In the genomic region with DNA sequence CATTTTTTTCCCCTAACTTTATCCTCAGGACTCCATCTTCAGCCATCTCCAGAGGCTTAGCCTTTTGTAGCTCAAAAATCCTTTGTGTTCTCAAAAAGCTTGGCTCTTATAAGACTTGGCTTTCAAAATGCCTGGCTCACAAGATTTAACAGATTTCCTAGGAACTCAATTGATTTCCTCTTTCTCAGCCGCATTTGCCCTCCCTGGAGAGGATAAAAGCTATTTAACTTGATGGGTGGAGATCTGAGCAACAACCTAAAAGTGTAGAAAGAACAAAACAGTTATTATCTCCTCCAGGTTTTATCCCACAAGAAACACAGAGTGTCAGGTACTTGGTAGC, we compare ENCODE assay signal across 20 cellular contexts. TPM values are rescaled to one million over a fixed set of nuclear protein-coding genes. Genes with fewer than 3 reads are reported as not detected.
DNase-seq lines count a peak whose midpoint lies in the region; ATAC-seq and TF ChIP-seq lines count a peak whose summit lies in the region.
"Had no signal": no experiment of that assay in that cellular context is flagged by ENCODE, and none has a peak within 500 bp of the region (broad histone marks: within the 10 kb centered on the region; RNA-seq: fewer than 3 reads in every experiment).

No MANE protein-coding gene starts in this region.

- H3K27me3 ChIP-seq in BLaER1, result no peaks in the 10 kb centered on the region
- H3K27me3 ChIP-seq in IMR-90 (ENCODE audit: control insufficient read depth, insufficient read depth, low read length), result no peaks in the 10 kb centered on the region
- no peaks in the 10 kb centered on the region for H3K27me3 ChIP-seq in esophagus muscularis mucosa
- no peaks in the 10 kb centered on the region for H3K27me3 ChIP-seq in brain microvascular endothelial cell (replicated peaks)
- H3K27me3 ChIP-seq in esophagus squamous epithelium, result no peaks in the 10 kb centered on the region

- POLR2A ChIA-PET in IMR-90 (lab: Charles Lee; ENCODE audit: unreplicated experiment), result no interaction called here

- H3K79me1 ChIP-seq in IMR-90 (ENCODE audit: low read depth in 1 of 2, low read length in 2 of 2), result no peaks in the 10 kb centered on the region

- peak overlapping the region; percentile 93 for H4K91ac ChIP-seq in IMR-90 (ENCODE audit: insufficient read depth, low read depth, low read length)

- peak overlapping the region; percentile 92; the same call in 1 of the 2 replicates for H3K18ac ChIP-seq in IMR-90 (ENCODE audit: low read depth, low read length)

- peak overlapping the region; percentile 83 for H3K4me2 ChIP-seq in BLaER1
- H3K4me2 ChIP-seq in IMR-90 (ENCODE audit: low read depth, low read length), result no peak overlapping the region

- intact Hi-C loops in IMR-90 (cut with micrococcal nuclease), result loop anchor here (5.0 kb wide), 2 partner anchors 35 to 60 kb away; no protein-coding TSS in a partner anchor
- intact Hi-C loops in esophagus muscularis mucosa (cut with DNase I), result no loop called here
- intact Hi-C loops in sciatic nerve (cut with DNase I), result no loop called here
- intact Hi-C loops in esophagus squamous epithelium (cut with DNase I), result no loop called here

- TF ChIP-seq POLR2A in IMR-90 (IDR thresholded peaks at IDR 0.05; ENCODE audit: low read depth, low read length) (no peak), esophagus muscularis mucosa (IDR thresholded peaks at IDR 0.05; ENCODE audit: low read depth) (no peak), esophagus squamous epithelium (IDR thresholded peaks at IDR 0.05) (no peak)

- peak overlapping the region; percentile 84 for H2BK15ac ChIP-seq in IMR-90 (ENCODE audit: low read depth, low read length)

- peak overlapping the region; percentile 86 for H3K27ac ChIP-seq in BLaER1
- no peak overlapping the region for H3K27ac ChIP-seq in IMR-90 (ENCODE audit: insufficient read depth, low read length)
- peak overlapping the region; percentile 42 to 64 (median 56) for H3K27ac ChIP-seq in esophagus muscularis mucosa (replicated peaks in 1 of 4)
- H3K27ac ChIP-seq in brain microvascular endothelial cell, result no peak overlapping the region
- peak overlapping the region in 2 of 4 donors; percentile 5 to 45 for H3K27ac ChIP-seq in esophagus squamous epithelium

- peak overlapping the region; percentile 96; the same call in 1 of the 2 replicates for H4K5ac ChIP-seq in IMR-90 (ENCODE audit: low read depth, low read length)

- in situ Hi-C loops in IMR-90 (cut with MboI; ENCODE audit: low sequenced_read_pairs), result no loop called here
- in situ Hi-C loops in brain microvascular endothelial cell (cut with HindIII; ENCODE audit: low pct_ligation_motif_present, low sequenced_read_pairs), result no loop called here

- CTCF ChIA-PET in IMR-90 (lab: Yijun Ruan, JAX), result no interaction called here

- no peak for TF ChIP-seq EP300 in esophagus muscularis mucosa (IDR thresholded peaks at IDR 0.05)

- no peak for TF ChIP-seq RAD21 in IMR-90 (IDR thresholded peaks at IDR 0.05; ENCODE audit: low read length)

- H3K4me1 ChIP-seq in BLaER1, result peaks cover 66% of the 10 kb centered on the region
- H3K4me1 ChIP-seq in IMR-90 (ENCODE audit: control insufficient read depth, insufficient read depth, low read length), result peaks cover 25% of the 10 kb centered on the region
- H3K4me1 ChIP-seq in esophagus muscularis mucosa, result peaks cover 28 to 49% (median 45%) of the 10 kb centered on the region in 4 donors
- H3K4me1 ChIP-seq in esophagus squamous epithelium, result peaks cover 0 to 33% (median 9%) of the 10 kb centered on the region in 3 donors

- DNase-seq in IMR-90 (no peak), esophagus muscularis mucosa (ENCODE audit: extremely low spot score) (no peak), sciatic nerve (ENCODE audit: low spot score) (no peak), brain microvascular endothelial cell (no peak), esophagus squamous epithelium (lab: John Stamatoyannopoulos, UW) (no peak), NK-92 (lab: John Stamatoyannopoulos, UW; ENCODE audit: unreplicated experiment) (no peak)
- DNase-seq: activated B cell treated with CpG ODN at 0.5 μM for 24 hours; activated CD4-positive, alpha-beta memory T cell treated with anti-CD3 and anti-CD28 coated beads, Interleukin-2, amount 10 ng/mL, durations not matched to agents 7 days and 5 days; activated gamma-delta T cell; activated T-cell treated with anti-CD3 and anti-CD28 coated beads for 4 hours; CD8-positive, alpha-beta T cell; left colon; NCI-H1694 treated with DMSO at 0.1 percent for 48 hours; NCI-H2227 treated with DMSO at 0.1 percent for 48 hours; NCI-H774; substantia nigra; T-helper 9 cell had no signal

- no CpG with 5 or more reads among the region's 1 CpG for WGBS in IMR-90 (ENCODE audit: extremely low coverage in 2 of 2, insufficient read length in 1 of 2), 2 experiments
- WGBS in esophagus muscularis mucosa, result 64% methylated on average over 1 of the region's 1 CpG
- WGBS in esophagus squamous epithelium, 2 donors, result 20 to 56% methylated on average over 1 of the region's 1 CpG

- no peaks in the 10 kb centered on the region for H3K9me3 ChIP-seq in BLaER1
- H3K9me3 ChIP-seq in IMR-90 (ENCODE audit: control insufficient read depth, insufficient read depth, low read length), result no peaks in the 10 kb centered on the region
- no peaks in the 10 kb centered on the region for H3K9me3 ChIP-seq in esophagus muscularis mucosa
- no peaks in the 10 kb centered on the region for H3K9me3 ChIP-seq in esophagus squamous epithelium

- peak overlapping the region; percentile 71 to 78; a peak in 3 of 4 replicates for H4K8ac ChIP-seq in IMR-90 (ENCODE audit: low read depth in 2 of 2, low read length in 2 of 2)

- ATAC-seq in IMR-90 (ENCODE audit: low read depth) (no peak), sciatic nerve (peak; percentile 72)
- ATAC-seq: CD8-positive, alpha-beta T cell; GM12878; left colon; Panc1 had no signal

- peak overlapping the region; percentile 98 for H2BK120ac ChIP-seq in IMR-90 (ENCODE audit: low read depth, low read length)

- H3K36me3 ChIP-seq in BLaER1, result no peaks in the 10 kb centered on the region
- H3K36me3 ChIP-seq in IMR-90 (ENCODE audit: control insufficient read depth, insufficient read depth, low read length), result no peaks in the 10 kb centered on the region
- H3K36me3 ChIP-seq in esophagus muscularis mucosa, result no peaks in the 10 kb centered on the region
- H3K36me3 ChIP-seq in brain microvascular endothelial cell (replicated peaks), result no peaks in the 10 kb centered on the region
- no peaks in the 10 kb centered on the region for H3K36me3 ChIP-seq in esophagus squamous epithelium

- dilution Hi-C loops in IMR-90 (cut with HindIII; ENCODE audit: low sequenced_read_pairs, unreplicated experiment), result no loop called here

- no peak overlapping the region for H2AFZ ChIP-seq in IMR-90 (replicated peaks; ENCODE audit: low read length, poor library complexity)

- H2BK20ac ChIP-seq in IMR-90 (ENCODE audit: low read depth, low read length), result peak overlapping the region; percentile 99

- no TSS peak for BruUV-seq in IMR-90 (replicated peaks; lab: Mats Ljungman, UMichigan)

- peak overlapping the region; percentile 86 for H2BK5ac ChIP-seq in IMR-90 (ENCODE audit: low read depth, low read length, poor library complexity, severe bottlenecking)

- H3K23ac ChIP-seq in IMR-90 (ENCODE audit: low read depth, low read length), result peak overlapping the region; percentile 85

- H3K4me3 ChIP-seq in BLaER1 (0 out of 2 replicates have a peak overlapping the region, but pooled peaks have one; percentile 26), IMR-90 (ENCODE audit: insufficient read depth, low read depth, low read length) (no peak overlapping the region), esophagus muscularis mucosa (no peak overlapping the region), brain microvascular endothelial cell (ENCODE audit: low read depth, low read length) (no peak overlapping the region), esophagus squamous epithelium (no peak overlapping the region)
- H3K4me3 ChIP-seq: GM12878 had no signal

- TF ChIP-seq CTCF in IMR-90 (conservative IDR thresholded peaks at IDR 0.05; ENCODE audit: low read depth, low read length) (no peak), esophagus muscularis mucosa (IDR thresholded peaks at IDR 0.05) (no peak), brain microvascular endothelial cell (IDR thresholded peaks at IDR 0.05; ENCODE audit: low read depth, low read length, missing control alignments) (no peak), esophagus squamous epithelium (IDR thresholded peaks at IDR 0.05) (no peak)

- H2AK9ac ChIP-seq in IMR-90 (replicated peaks; ENCODE audit: low read depth, low read length, poor library complexity), result no peak overlapping the region

- H2AK5ac ChIP-seq in IMR-90 (ENCODE audit: low read depth, low read length), result peak overlapping the region; percentile 83

- peak overlapping the region; percentile 60; the same call in 1 of the 2 replicates for H3K56ac ChIP-seq in IMR-90 (ENCODE audit: extremely low read depth, insufficient read depth, low read length)

- peaks cover 16% of the 10 kb centered on the region for H3K9me1 ChIP-seq in IMR-90 (ENCODE audit: insufficient read depth, low read length)

- H3K9ac ChIP-seq in BLaER1 (peak overlapping the region; percentile 47; the same call in 1 of the 2 replicates), IMR-90 (ENCODE audit: low read depth, low read length) (no peak overlapping the region; the same call in 1 of the 2 replicates)

- peak overlapping the region; percentile 85 for H3K14ac ChIP-seq in IMR-90 (replicated peaks; ENCODE audit: low read depth, low read length)

- H3K4ac ChIP-seq in IMR-90 (ENCODE audit: low read depth, low read length), result peak overlapping the region; percentile 94; the same call in 1 of the 2 replicates

- H4K20me1 ChIP-seq in BLaER1, result no peaks in the 10 kb centered on the region
- H4K20me1 ChIP-seq in IMR-90 (ENCODE audit: insufficient read depth, low read length), result no peaks in the 10 kb centered on the region

TF ChIP-seq in IMR-90, 13 proteins besides CTCF, POLR2A, EP300 and RAD21:
- no peak for TF ChIP-seq NFE2L2 (IDR thresholded peaks at IDR 0.05; ENCODE audit: low read depth, low read length)
- TF ChIP-seq, protein P1, sequence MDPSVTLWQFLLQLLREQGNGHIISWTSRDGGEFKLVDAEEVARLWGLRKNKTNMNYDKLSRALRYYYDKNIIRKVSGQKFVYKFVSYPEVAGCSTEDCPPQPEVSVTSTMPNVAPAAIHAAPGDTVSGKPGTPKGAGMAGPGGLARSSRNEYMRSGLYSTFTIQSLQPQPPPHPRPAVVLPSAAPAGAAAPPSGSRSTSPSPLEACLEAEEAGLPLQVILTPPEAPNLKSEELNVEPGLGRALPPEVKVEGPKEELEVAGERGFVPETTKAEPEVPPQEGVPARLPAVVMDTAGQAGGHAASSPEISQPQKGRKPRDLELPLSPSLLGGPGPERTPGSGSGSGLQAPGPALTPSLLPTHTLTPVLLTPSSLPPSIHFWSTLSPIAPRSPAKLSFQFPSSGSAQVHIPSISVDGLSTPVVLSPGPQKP (IDR thresholded peaks at IDR 0.05; ENCODE audit: borderline replicate concordance, low read depth, low read length), result no peak
- no peak for TF ChIP-seq FOS (IDR thresholded peaks at IDR 0.05; ENCODE audit: low read depth, low read length)
TF ChIP-seq in IMR-90: peak in this region for 0.

RNA-seq across cellular contexts. Expression of a gene that starts 28.5 kb away (rescaled TPM):
- total RNA-seq in IMR-90 (2012; rRNA removed), result not detected in 2 replicates
- polyA plus RNA-seq in IMR-90 (2012; rRNA removed), result not detected in 2 replicates
- not detected in 2 replicates for polyA plus RNA-seq in IMR-90 (2012; cell fraction: cytosol; rRNA removed)
- polyA plus RNA-seq in IMR-90 (2012; cell fraction: nucleus; rRNA removed; ENCODE audit: low replicate concordance), result not detected in 2 replicates
- total RNA-seq in esophagus muscularis mucosa, result under 1 TPM; under 0.01 to 0.33 (median 0.15) TPM
- total RNA-seq in sciatic nerve, result 2.5 TPM
- under 1 TPM in 2 of 4 donors, not detected in 2; 0.19 to 0.38 TPM for total RNA-seq in esophagus squamous epithelium
- total RNA-seq: activated B cell treated with CpG ODN at 0.5 μM for 24 hours; activated CD4-positive, alpha-beta memory T cell treated with anti-CD3 and anti-CD28 coated beads, Interleukin-2, amount 10 ng/mL, durations not matched to agents 7 days and 5 days; CD8-positive, alpha-beta T cell had no signal

Comparison
In these comparisons a context has a peak if more than half of its experiments do, and no peak if none do; other contexts are left out.
1. H3K27ac ChIP-seq: peak in BLaER1 (single experiment) and esophagus muscularis mucosa (4 of 4); none in IMR-90 (single experiment) and brain microvascular endothelial cell (single experiment).